In genomic region chr7:140081774-140082425, GRCh38 we compare ENCODE assay signal across 24 cellular contexts.
"Had no signal": no experiment of that assay in that cellular context is flagged by ENCODE, and none has a peak within 500 bp of the region (broad histone marks: within the 10 kb centered on the region; RNA-seq: fewer than 3 reads in every experiment).

No MANE protein-coding gene starts in this region.

- H3K4me3 Mint-ChIP-seq: activated CD4-positive, alpha-beta T cell treated with anti-CD3 and anti-CD28 coated beads, Interleukin-2, amount 10 ng/mL, durations not matched to agents 7 days and 5 days; activated CD8-positive, alpha-beta T cell treated with anti-CD3 and anti-CD28 coated beads, Interleukin-2, amount 10 ng/mL, durations not matched to agents 7 days and 5 days; activated naive CD4-positive, alpha-beta T cell treated with anti-CD3 and anti-CD28 coated beads for 36 hours; endodermal cell; neural progenitor cell had no signal

- H3K27ac Mint-ChIP-seq: activated CD4-positive, alpha-beta T cell treated with anti-CD3 and anti-CD28 coated beads, Interleukin-2, amount 10 ng/mL, durations not matched to agents 7 days and 5 days; activated naive CD4-positive, alpha-beta T cell treated with anti-CD3 and anti-CD28 coated beads for 36 hours; activated T-helper 2 cell treated with anti-CD3 and anti-CD28 coated beads, Interferon-gamma antibody, Interleukin-2, Interleukin-4, amounts not matched to agents 10 μg/mL and 5 μg/mL and 100 μg/mL, durations not matched to agents 14 hours and 24 hours and 36 hours; endodermal cell; neural progenitor cell; progenitor cell of endocrine pancreas had no signal

- H2AFZ ChIP-seq: neural progenitor cell had no signal

- H3K36me3 Mint-ChIP-seq: neural progenitor cell had no signal

- DNase-seq: activated CD4-positive, alpha-beta T cell treated with anti-CD3 and anti-CD28 coated beads, Interleukin-2, amount 10 ng/mL, durations not matched to agents 7 days and 5 days; activated CD4-positive, CD25-positive, alpha-beta regulatory T cell treated with anti-CD3 and anti-CD28 coated beads, Interleukin-2, amount 50 U/mL, for 72 hours; activated CD8-positive, alpha-beta T cell treated with anti-CD3 and anti-CD28 coated beads, Interleukin-2, amount 10 ng/mL, durations not matched to agents 7 days and 5 days; activated naive CD4-positive, alpha-beta T cell treated with anti-CD3 and anti-CD28 coated beads for 36 hours; amygdala; cerebellar nuclear complex; cortex of kidney; endodermal cell; heart left ventricle; mesenchymal stem cell; retina; stimulated activated CD4-positive, alpha-beta T cell treated with anti-CD3 and anti-CD28 coated beads, Interleukin-2, amount 100 ng/mL, for 48 hours; stimulated activated CD8-positive, alpha-beta memory T cell treated with anti-CD3 and anti-CD28 coated beads, Interleukin-4, amount 100 ng/mL, for 48 hours; stimulated activated naive CD4-positive, alpha-beta T cell treated with Interleukin-2 at 50 U/mL for 16 hours; SW 1271 had no signal

- FAIRE-seq: bronchial epithelial cell, islet of Langerhans, urothelium cell line had no signal

- H3K4me1 ChIP-seq: neural progenitor cell had no signal

- H3K9me3 ChIP-seq: heart left ventricle, thoracic aorta had no signal

- H3K36me3 ChIP-seq: neural progenitor cell, thoracic aorta had no signal

- H3K27ac ChIP-seq: epithelial cell of prostate, heart left ventricle, neural progenitor cell, thoracic aorta, VCaP had no signal

- H3K27me3 Mint-ChIP-seq: activated CD4-positive, alpha-beta T cell treated with anti-CD3 and anti-CD28 coated beads, Interleukin-2, amount 10 ng/mL, durations not matched to agents 7 days and 5 days had no signal

- H3K27me3 ChIP-seq: heart left ventricle, neural progenitor cell had no signal

- H3K4me3 ChIP-seq: heart left ventricle, neural progenitor cell, thoracic aorta had no signal

- H3K4me2 ChIP-seq: neural progenitor cell had no signal

- H3K9me3 Mint-ChIP-seq: activated CD4-positive, alpha-beta T cell treated with anti-CD3 and anti-CD28 coated beads, Interleukin-2, amount 10 ng/mL, durations not matched to agents 7 days and 5 days; activated naive CD4-positive, alpha-beta T cell treated with anti-CD3 and anti-CD28 coated beads for 36 hours; activated T-helper 2 cell treated with anti-CD3 and anti-CD28 coated beads, Interferon-gamma antibody, Interleukin-2, Interleukin-4, amounts not matched to agents 10 μg/mL and 5 μg/mL and 100 μg/mL, durations not matched to agents 14 hours and 24 hours and 36 hours; endodermal cell; neural progenitor cell had no signal

- H3K9ac ChIP-seq: neural progenitor cell had no signal

- ATAC-seq: activated CD8-positive, alpha-beta T cell treated with anti-CD3 and anti-CD28 coated beads, Interleukin-2, amount 10 ng/mL, durations not matched to agents 7 days and 5 days had no signal
